9 cellular contexts compared by ENCODE assay signal in the genomic region with DNA sequence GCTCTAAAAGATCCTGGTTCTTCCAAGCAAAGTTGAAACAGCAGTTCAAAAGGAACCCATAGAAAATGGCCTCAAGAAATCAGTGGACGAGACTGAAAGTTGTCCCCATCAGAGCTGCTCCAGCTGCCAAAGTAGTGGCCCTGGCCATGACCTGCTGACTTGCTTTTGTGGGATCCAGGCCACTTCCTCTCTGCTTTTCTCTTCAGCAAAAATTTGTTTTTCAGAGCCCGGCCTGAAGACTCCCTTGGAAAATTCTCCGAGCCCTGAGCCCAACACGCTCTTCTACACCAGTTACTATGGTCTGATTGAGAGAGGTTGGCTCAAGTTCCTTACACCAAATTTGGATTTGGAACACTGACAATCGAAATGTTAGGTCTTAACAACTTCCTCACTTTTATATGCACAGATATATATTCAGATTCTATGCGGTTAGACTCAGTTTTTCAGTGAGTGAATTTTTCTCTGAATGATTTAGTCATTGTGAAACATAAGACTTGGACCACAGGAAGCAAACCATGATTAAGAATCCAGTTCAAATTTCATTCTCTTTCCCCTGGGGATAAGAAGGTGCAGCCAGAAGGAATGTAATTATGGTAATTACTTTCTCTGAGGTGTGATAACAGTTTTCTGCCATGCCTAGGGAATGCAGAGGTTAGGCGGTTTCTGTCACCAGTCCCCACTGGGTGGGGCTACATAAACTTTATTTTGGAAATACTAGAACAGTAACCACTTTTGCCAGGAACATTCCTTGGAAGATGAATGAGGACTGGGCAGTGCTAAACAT.
A peak's percentile ranks its signal among the peaks of the same experiment; 100 is the strongest.
DNase-seq lines count a peak whose midpoint lies in the region; ATAC-seq and TF ChIP-seq lines count a peak whose summit lies in the region.
"Had no signal": no experiment of that assay in that cellular context is flagged by ENCODE, and none has a peak within 500 bp of the region (broad histone marks: within the 10 kb centered on the region; RNA-seq: fewer than 3 reads in every experiment).

No MANE protein-coding gene starts in this region.

- H3K9me3 ChIP-seq in A673 (ENCODE audit: low read depth, low read length, poor library complexity, severe bottlenecking) (no peaks in the 10 kb centered on the region), heart right ventricle (no peaks in the 10 kb centered on the region), transverse colon (no peaks in the 10 kb centered on the region)
- H3K9me3 ChIP-seq: right lobe of liver had no signal

- no peak overlapping the region for H3K4me3 ChIP-seq in A673 (ENCODE audit: low read depth, low read length, poor library complexity, severe bottlenecking)
- H3K4me3 ChIP-seq in heart right ventricle, result peak overlapping the region in 1 of 10 donors; percentile 14
- no peak overlapping the region for H3K4me3 ChIP-seq in transverse colon
- H3K4me3 ChIP-seq: right lobe of liver had no signal

- POLR2A ChIA-PET in A673 (lab: Charles Lee; ENCODE audit: low non-redundant PET), result no interaction called here

- in situ Hi-C loops in transverse colon (cut with MboI; ENCODE audit: low pct_ligation_motif_present in 1 of 4, low pct_unique_long_range_greater_than_20kb in 1 of 4, low sequenced_read_pairs in 3 of 4), result no loop called here

- CTCF ChIA-PET in A673 (lab: Charles Lee), result interaction anchor here (0.5 to 0.7 kb wide), 2 partner anchors 30 to 695 kb away, joined by 3 to 4 read pairs; no protein-coding TSS in a partner anchor

- H3K36me3 ChIP-seq in A673 (ENCODE audit: insufficient read depth, low read length, poor library complexity, severe bottlenecking) (no peaks in the 10 kb centered on the region), heart right ventricle (peaks cover 0 to 92% (median 11%) of the 10 kb centered on the region in 9 donors), transverse colon (no peaks in the 10 kb centered on the region)

- TF ChIP-seq CTCF in A673 (conservative IDR thresholded peaks at IDR 0.05; ENCODE audit: low read depth, low read length) (no peak; the same call in 1 of the 2 replicates), heart right ventricle (IDR thresholded peaks at IDR 0.05) (peak in 1 of 9 donors; percentile 12), transverse colon (IDR thresholded peaks at IDR 0.05) (no peak)

- WGBS in heart right ventricle, 2 donors, result 16 to 25% methylated on average over 7 of the region's 7 CpGs
- 34 to 49% methylated on average over 2 to 7 of the region's 7 CpGs for WGBS in transverse colon (ENCODE audit: low coverage in 1 of 2), 2 donors

- intact Hi-C loops in A673 (cut with micrococcal nuclease; ENCODE audit: unreplicated experiment), result loop anchor here (10.0 kb wide), 1 partner anchor 683 kb away; no protein-coding TSS in a partner anchor
- intact Hi-C loops in heart right ventricle (cut with DNase I), result loop anchor here in 4 of 10 donors (5.0 to 10.0 kb wide), 3 partner anchors 107 to 510 kb away; no protein-coding TSS in a partner anchor
- intact Hi-C loops in transverse colon (cut with DNase I; ENCODE audit: low total_unique reads), result no loop called here

- H3K27me3 ChIP-seq in A673 (replicated peaks; ENCODE audit: insufficient read depth, low read depth, low read length, poor library complexity) (no peaks in the 10 kb centered on the region), heart right ventricle (no peaks in the 10 kb centered on the region), transverse colon (no peaks in the 10 kb centered on the region)
- H3K27me3 ChIP-seq: right lobe of liver had no signal

- H3K4me1 ChIP-seq in A673 (ENCODE audit: insufficient read depth, low read length, poor library complexity, severe bottlenecking) (peaks cover 39% of the 10 kb centered on the region), heart right ventricle (peaks cover 19 to 62% (median 43%) of the 10 kb centered on the region in 9 donors), transverse colon (peaks cover 4 to 42% (median 35%) of the 10 kb centered on the region in 4 donors)
- H3K4me1 ChIP-seq: right lobe of liver had no signal

- TF ChIP-seq EP300 in transverse colon (IDR thresholded peaks at IDR 0.05; ENCODE audit: low read depth), result no peak

- ATAC-seq in GM19463 (IDR thresholded peaks at IDR 0.05; ENCODE audit: unreplicated experiment), result peak; percentile 81
- ATAC-seq in heart right ventricle, result peak; percentile 59 to 89 (median 73)

- peak; percentile 70 for DNase-seq in A673 (ENCODE audit: low spot score)
- DNase-seq in NCI-H2171 treated with DMSO at 0.1 percent for 48 hours (lab: John Stamatoyannopoulos, UW), result peak; percentile 62
- DNase-seq in heart right ventricle, result peak; percentile 52 to 59
- peak; percentile 21 for DNase-seq in transverse colon
- DNase-seq in KG1 (lab: John Stamatoyannopoulos, UW), result no peak
- no peak for DNase-seq in DMS153 treated with DMSO at 0.1 percent for 48 hours (lab: John Stamatoyannopoulos, UW; ENCODE audit: unreplicated experiment)
- DNase-seq in occipital lobe (lab: John Stamatoyannopoulos, UW), result no peak
- DNase-seq: right lobe of liver had no signal

- TF ChIP-seq POLR2A in transverse colon (IDR thresholded peaks at IDR 0.05), result no peak

- BruUV-seq in A673 (replicated peaks; lab: Mats Ljungman, UMichigan), result no TSS peak

- no peak overlapping the region for H3K27ac ChIP-seq in A673 (ENCODE audit: low read depth, low read length, poor library complexity, severe bottlenecking)
- peak overlapping the region; percentile 57 to 84 (median 72) for H3K27ac ChIP-seq in heart right ventricle
- peak overlapping the region; percentile 57 to 75 (median 64) for H3K27ac ChIP-seq in transverse colon
- H3K27ac ChIP-seq: right lobe of liver had no signal

Comparison
In these comparisons a context has a peak if more than half of its experiments do, and no peak if none do; other contexts are left out.
1. DNase-seq: peak in A673 (single experiment), NCI-H2171 treated with DMSO at 0.1 percent for 48 hours (single experiment), heart right ventricle (2 of 2) and transverse colon (single experiment); none in KG1 (single experiment), DMS153 treated with DMSO at 0.1 percent for 48 hours (single experiment) and occipital lobe (single experiment).